In the genomic region with DNA sequence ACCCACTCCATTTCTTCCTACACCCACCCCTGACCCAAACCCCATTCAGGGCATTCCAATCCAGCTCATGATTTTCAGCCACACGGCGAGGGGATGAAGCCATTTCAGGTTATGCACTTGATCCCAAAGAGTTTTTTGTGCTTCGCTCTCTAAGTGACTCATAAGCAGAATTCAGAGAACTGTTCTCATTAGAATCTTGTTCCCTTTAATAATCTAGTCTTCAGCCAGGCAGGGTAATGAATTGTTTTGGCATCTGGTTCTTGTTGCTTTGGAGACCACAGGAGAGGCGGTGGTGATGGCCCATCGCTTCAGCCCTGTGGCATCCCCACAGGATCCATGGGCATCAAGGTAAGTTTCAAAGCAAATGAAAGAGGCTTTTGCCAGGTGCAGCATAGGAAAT, we compare ENCODE assay signal across 1 cellular context.
TF ChIP-seq lines count a peak whose summit lies in the region.

No MANE protein-coding gene starts in this region.

TF ChIP-seq in HCT116, 20 proteins besides CTCF, POLR2A, EP300 and RAD21:
- no peak for TF ChIP-seq EZH2phosphoT487 (IDR thresholded peaks at IDR 0.05; ENCODE audit: borderline replicate concordance)
- TF ChIP-seq, protein P1, sequence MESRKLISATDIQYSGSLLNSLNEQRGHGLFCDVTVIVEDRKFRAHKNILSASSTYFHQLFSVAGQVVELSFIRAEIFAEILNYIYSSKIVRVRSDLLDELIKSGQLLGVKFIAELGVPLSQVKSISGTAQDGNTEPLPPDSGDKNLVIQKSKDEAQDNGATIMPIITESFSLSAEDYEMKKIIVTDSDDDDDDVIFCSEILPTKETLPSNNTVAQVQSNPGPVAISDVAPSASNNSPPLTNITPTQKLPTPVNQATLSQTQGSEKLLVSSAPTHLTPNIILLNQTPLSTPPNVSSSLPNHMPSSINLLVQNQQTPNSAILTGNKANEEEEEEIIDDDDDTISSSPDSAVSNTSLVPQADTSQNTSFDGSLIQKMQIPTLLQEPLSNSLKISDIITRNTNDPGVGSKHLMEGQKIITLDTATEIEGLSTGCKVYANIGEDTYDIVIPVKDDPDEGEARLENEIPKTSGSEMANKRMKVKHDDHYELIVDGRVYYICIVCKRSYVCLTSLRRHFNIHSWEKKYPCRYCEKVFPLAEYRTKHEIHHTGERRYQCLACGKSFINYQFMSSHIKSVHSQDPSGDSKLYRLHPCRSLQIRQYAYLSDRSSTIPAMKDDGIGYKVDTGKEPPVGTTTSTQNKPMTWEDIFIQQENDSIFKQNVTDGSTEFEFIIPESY (IDR thresholded peaks at IDR 0.05; ENCODE audit: extremely low read depth, insufficient replicate concordance, low read length) = no peak
- TF ChIP-seq EGR1 (IDR thresholded peaks at IDR 0.05; ENCODE audit: low read depth) = no peak
- no peak for TF ChIP-seq YY1 (IDR thresholded peaks at IDR 0.05; ENCODE audit: extremely low read depth, insufficient replicate concordance, low read depth, low read length)
- no peak for TF ChIP-seq ZFX (IDR thresholded peaks at IDR 0.05)
- TF ChIP-seq, protein P2, sequence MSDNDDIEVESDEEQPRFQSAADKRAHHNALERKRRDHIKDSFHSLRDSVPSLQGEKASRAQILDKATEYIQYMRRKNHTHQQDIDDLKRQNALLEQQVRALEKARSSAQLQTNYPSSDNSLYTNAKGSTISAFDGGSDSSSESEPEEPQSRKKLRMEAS (IDR thresholded peaks at IDR 0.05) = no peak
- TF ChIP-seq POLR2AphosphoS5 (IDR thresholded peaks at IDR 0.05; ENCODE audit: low read depth, low read length) = no peak
- no peak for TF ChIP-seq EZH2 (IDR thresholded peaks at IDR 0.05)
- TF ChIP-seq ELF1 (IDR thresholded peaks at IDR 0.05; ENCODE audit: borderline replicate concordance, low read depth) = no peak
- TF ChIP-seq SRF (IDR thresholded peaks at IDR 0.05; ENCODE audit: low read depth) = no peak
- TF ChIP-seq JUND (IDR thresholded peaks at IDR 0.05) = no peak
- TF ChIP-seq, protein P3, sequence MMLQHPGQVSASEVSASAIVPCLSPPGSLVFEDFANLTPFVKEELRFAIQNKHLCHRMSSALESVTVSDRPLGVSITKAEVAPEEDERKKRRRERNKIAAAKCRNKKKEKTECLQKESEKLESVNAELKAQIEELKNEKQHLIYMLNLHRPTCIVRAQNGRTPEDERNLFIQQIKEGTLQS (IDR thresholded peaks at IDR 0.05) = no peak
- no peak; the same call in 1 of the 2 replicates for TF ChIP-seq SP1 (IDR thresholded peaks at IDR 0.05; ENCODE audit: low read depth)
- TF ChIP-seq CBX3 (IDR thresholded peaks at IDR 0.05; ENCODE audit: low read depth) = no peak
- TF ChIP-seq FOSL1 (IDR thresholded peaks at IDR 0.05; ENCODE audit: low read depth) = no peak
- no peak for TF ChIP-seq TCF7L2 (IDR thresholded peaks at IDR 0.05; ENCODE audit: borderline replicate concordance, extremely low read depth, insufficient read depth, insufficient read length)
- no peak for TF ChIP-seq ZNF274 (IDR thresholded peaks at IDR 0.05; ENCODE audit: low read depth, low read length)
- TF ChIP-seq, protein P4, sequence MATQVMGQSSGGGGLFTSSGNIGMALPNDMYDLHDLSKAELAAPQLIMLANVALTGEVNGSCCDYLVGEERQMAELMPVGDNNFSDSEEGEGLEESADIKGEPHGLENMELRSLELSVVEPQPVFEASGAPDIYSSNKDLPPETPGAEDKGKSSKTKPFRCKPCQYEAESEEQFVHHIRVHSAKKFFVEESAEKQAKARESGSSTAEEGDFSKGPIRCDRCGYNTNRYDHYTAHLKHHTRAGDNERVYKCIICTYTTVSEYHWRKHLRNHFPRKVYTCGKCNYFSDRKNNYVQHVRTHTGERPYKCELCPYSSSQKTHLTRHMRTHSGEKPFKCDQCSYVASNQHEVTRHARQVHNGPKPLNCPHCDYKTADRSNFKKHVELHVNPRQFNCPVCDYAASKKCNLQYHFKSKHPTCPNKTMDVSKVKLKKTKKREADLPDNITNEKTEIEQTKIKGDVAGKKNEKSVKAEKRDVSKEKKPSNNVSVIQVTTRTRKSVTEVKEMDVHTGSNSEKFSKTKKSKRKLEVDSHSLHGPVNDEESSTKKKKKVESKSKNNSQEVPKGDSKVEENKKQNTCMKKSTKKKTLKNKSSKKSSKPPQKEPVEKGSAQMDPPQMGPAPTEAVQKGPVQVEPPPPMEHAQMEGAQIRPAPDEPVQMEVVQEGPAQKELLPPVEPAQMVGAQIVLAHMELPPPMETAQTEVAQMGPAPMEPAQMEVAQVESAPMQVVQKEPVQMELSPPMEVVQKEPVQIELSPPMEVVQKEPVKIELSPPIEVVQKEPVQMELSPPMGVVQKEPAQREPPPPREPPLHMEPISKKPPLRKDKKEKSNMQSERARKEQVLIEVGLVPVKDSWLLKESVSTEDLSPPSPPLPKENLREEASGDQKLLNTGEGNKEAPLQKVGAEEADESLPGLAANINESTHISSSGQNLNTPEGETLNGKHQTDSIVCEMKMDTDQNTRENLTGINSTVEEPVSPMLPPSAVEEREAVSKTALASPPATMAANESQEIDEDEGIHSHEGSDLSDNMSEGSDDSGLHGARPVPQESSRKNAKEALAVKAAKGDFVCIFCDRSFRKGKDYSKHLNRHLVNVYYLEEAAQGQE (IDR thresholded peaks at IDR 0.05; ENCODE audit: low read depth) = no peak
TF ChIP-seq in HCT116: peak in this region for 0.
